In the genomic region with DNA sequence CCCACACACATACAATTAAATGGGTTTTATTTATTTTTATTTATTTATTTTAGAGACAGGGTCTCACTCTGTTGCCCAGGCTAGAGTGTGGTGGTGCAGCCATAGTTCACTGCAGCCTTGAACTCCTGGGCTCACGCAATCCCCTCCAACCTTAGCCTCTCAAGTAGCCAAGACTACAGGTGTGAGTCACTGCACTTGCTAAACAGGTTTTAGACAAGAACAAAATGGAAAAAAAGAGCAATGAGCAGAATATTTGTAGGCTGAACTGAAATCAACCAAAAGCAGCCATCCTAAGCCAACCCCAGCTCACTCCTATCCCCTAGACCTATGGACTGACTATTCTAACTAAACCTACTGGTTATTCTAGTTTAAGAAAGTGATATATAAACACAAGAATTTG, we compare ENCODE assay signal across 32 cellular contexts. TPM values are rescaled to one million over a fixed set of nuclear protein-coding genes. Genes with fewer than 3 reads are reported as not detected.
DNase-seq lines count a peak whose midpoint lies in the region; ATAC-seq and TF ChIP-seq lines count a peak whose summit lies in the region.
"Had no signal": no experiment of that assay in that cellular context is flagged by ENCODE, and none has a peak within 500 bp of the region (broad histone marks: within the 10 kb centered on the region; RNA-seq: fewer than 3 reads in every experiment).

No MANE protein-coding gene starts in this region.

- intact Hi-C loops in activated CD4-positive, alpha-beta T cell treated with anti-CD3 and anti-CD28 coated beads for 36 hours (cut with DNase I, micrococcal nuclease), result no loop called here
- intact Hi-C loops in mammary epithelial cell (cut with micrococcal nuclease) (loop anchor here (2.0 kb wide), 1 partner anchor 37 kb away; the partner anchor contains the start of genes ANKRD49 and MRE11), heart left ventricle (cut with DNase I) (no loop called here)

- no peaks in the 10 kb centered on the region for H3K27me3 Mint-ChIP-seq in activated CD4-positive, alpha-beta T cell treated with anti-CD3 and anti-CD28 coated beads for 36 hours
- H3K27me3 Mint-ChIP-seq in type B pancreatic cell, result no peaks in the 10 kb centered on the region
- H3K27me3 Mint-ChIP-seq: naive thymus-derived CD4-positive, alpha-beta T cell had no signal

- no peaks in the 10 kb centered on the region for H3K79me2 ChIP-seq in mammary epithelial cell (ENCODE audit: insufficient read depth, low read length)

- H3K27me3 ChIP-seq in mammary epithelial cell (ENCODE audit: insufficient read depth, low read length) (no peaks in the 10 kb centered on the region), heart left ventricle (no peaks in the 10 kb centered on the region)
- H3K27me3 ChIP-seq: brain microvascular endothelial cell, sigmoid colon, transverse colon had no signal

- H2AFZ ChIP-seq in mammary epithelial cell (ENCODE audit: low read depth, low read length), result no peak overlapping the region

- CTCF ChIA-PET in activated CD4-positive, alpha-beta T cell treated with anti-CD3 and anti-CD28 coated beads for 36 hours (lab: Charles Lee), result no interaction called here
- CTCF ChIA-PET in mammary epithelial cell (lab: Charles Lee; ENCODE audit: low non-redundant PET), result no interaction called here

- H3K9me3 ChIP-seq in mammary epithelial cell (replicated peaks; ENCODE audit: insufficient read depth, low read length) (no peaks in the 10 kb centered on the region), heart left ventricle (peaks cover 0 to 7% (median 0%) of the 10 kb centered on the region in 12 donors)
- H3K9me3 ChIP-seq: left ventricle myocardium inferior, prostate gland, sigmoid colon, transverse colon had no signal

- H3K36me3 Mint-ChIP-seq in activated CD4-positive, alpha-beta T cell treated with anti-CD3 and anti-CD28 coated beads for 36 hours (ENCODE audit: low read depth), result peaks cover 45% of the 10 kb centered on the region
- peaks cover 11% of the 10 kb centered on the region for H3K36me3 Mint-ChIP-seq in type B pancreatic cell

- no peak for TF ChIP-seq POLR2A in heart left ventricle (IDR thresholded peaks at IDR 0.05)

- H3K4me1 Mint-ChIP-seq in activated CD4-positive, alpha-beta T cell treated with anti-CD3 and anti-CD28 coated beads for 36 hours, result no peaks in the 10 kb centered on the region
- H3K4me1 Mint-ChIP-seq in type B pancreatic cell (ENCODE audit: unreplicated experiment), result no peaks in the 10 kb centered on the region

- no peak overlapping the region for H3K27ac ChIP-seq in mammary epithelial cell (ENCODE audit: insufficient read depth, low read depth, low read length)
- H3K27ac ChIP-seq in heart left ventricle, result no peak overlapping the region
- H3K27ac ChIP-seq: brain microvascular endothelial cell, C4-2B, left ventricle myocardium inferior, prostate gland, sigmoid colon, transverse colon had no signal

- H3K4me3 Mint-ChIP-seq in activated CD4-positive, alpha-beta T cell treated with anti-CD3 and anti-CD28 coated beads for 36 hours, result no peak overlapping the region
- H3K4me3 Mint-ChIP-seq in type B pancreatic cell, result peak overlapping the region; percentile 73
- H3K4me3 Mint-ChIP-seq: activated naive CD4-positive, alpha-beta T cell treated with anti-CD3 and anti-CD28 coated beads for 36 hours; immature natural killer cell; naive thymus-derived CD4-positive, alpha-beta T cell; T-helper 1 cell treated with Interleukin-12 subunit alpha and Interleukin-12 subunit beta and Interleukin-4 antibody, amounts not matched to agents 30 μg/mL and 1 μg/mL, for 36 hours had no signal

- TF ChIP-seq CTCF in mammary epithelial cell (conservative IDR thresholded peaks at IDR 0.05 in 1 of 2, IDR thresholded peaks at IDR 0.05 in 1 of 2; ENCODE audit: extremely low read depth in 1 of 2, insufficient read depth in 1 of 2, low read depth in 1 of 2, low read length in 2 of 2) (no peak), type B pancreatic cell (conservative IDR thresholded peaks at IDR 0.05) (no peak), heart left ventricle (IDR thresholded peaks at IDR 0.05) (no peak)

- dilution Hi-C loops in mammary epithelial cell (cut with HindIII; ENCODE audit: low sequenced_read_pairs), result no loop called here

- no peaks in the 10 kb centered on the region for H3K9me3 Mint-ChIP-seq in activated CD4-positive, alpha-beta T cell treated with anti-CD3 and anti-CD28 coated beads for 36 hours (ENCODE audit: low read depth)
- H3K9me3 Mint-ChIP-seq in type B pancreatic cell, result no peaks in the 10 kb centered on the region
- H3K9me3 Mint-ChIP-seq: activated naive CD4-positive, alpha-beta T cell treated with anti-CD3 and anti-CD28 coated beads for 36 hours; immature natural killer cell; T-helper 1 cell treated with Interleukin-12 subunit alpha and Interleukin-12 subunit beta and Interleukin-4 antibody, amounts not matched to agents 30 μg/mL and 1 μg/mL, for 36 hours had no signal

- H3K36me3 ChIP-seq in mammary epithelial cell (ENCODE audit: insufficient read depth, low read length), result peaks cover 6% of the 10 kb centered on the region
- peaks cover 0 to 61% (median 48%) of the 10 kb centered on the region in 9 donors for H3K36me3 ChIP-seq in heart left ventricle
- H3K36me3 ChIP-seq: brain microvascular endothelial cell, prostate gland had no signal

- no peak overlapping the region for H3K4me2 ChIP-seq in mammary epithelial cell (ENCODE audit: insufficient read depth, low read depth, low read length)

- H3K27ac Mint-ChIP-seq in activated CD4-positive, alpha-beta T cell treated with anti-CD3 and anti-CD28 coated beads for 36 hours, result no peak overlapping the region
- peak overlapping the region; percentile 74 for H3K27ac Mint-ChIP-seq in type B pancreatic cell
- H3K27ac Mint-ChIP-seq: activated naive CD4-positive, alpha-beta T cell treated with anti-CD3 and anti-CD28 coated beads for 36 hours; naive thymus-derived CD4-positive, alpha-beta T cell; T-helper 1 cell treated with Interleukin-12 subunit alpha and Interleukin-12 subunit beta and Interleukin-4 antibody, amounts not matched to agents 30 μg/mL and 1 μg/mL, for 36 hours had no signal

- no peak overlapping the region for H3K4me3 ChIP-seq in mammary epithelial cell (replicated peaks in 1 of 3; ENCODE audit: insufficient read depth in 1 of 3, low read depth in 2 of 3, low read length in 3 of 3)
- H3K4me3 ChIP-seq in heart left ventricle, result no peak overlapping the region
- H3K4me3 ChIP-seq: left ventricle myocardium inferior, prostate gland, sigmoid colon, transverse colon had no signal

- no peaks in the 10 kb centered on the region for H4K20me1 ChIP-seq in mammary epithelial cell (ENCODE audit: insufficient read depth, low read length)

- H3K9ac ChIP-seq in mammary epithelial cell (ENCODE audit: insufficient read depth, low read length), result no peak overlapping the region

- no TSS peak for BruUV-seq in mammary epithelial cell (replicated peaks; lab: Mats Ljungman, UMichigan)

- H3K4me1 ChIP-seq in mammary epithelial cell (ENCODE audit: insufficient read depth, low read length) (peaks cover 4% of the 10 kb centered on the region), heart left ventricle (no peaks in the 10 kb centered on the region)
- H3K4me1 ChIP-seq: left ventricle myocardium inferior, prostate gland, sigmoid colon, transverse colon had no signal

- in situ Hi-C loops in mammary epithelial cell (cut with MboI; ENCODE audit: low sequenced_read_pairs in 2 of 2), result no loop called here

- ATAC-seq in activated CD4-positive, alpha-beta T cell treated with anti-CD3 and anti-CD28 coated beads for 36 hours, result peak; percentile 23
- no peak for ATAC-seq in heart left ventricle
- ATAC-seq: naive thymus-derived CD4-positive, alpha-beta T cell; SK-N-SH treated with all-trans-retinoic acid at 6 μM for 48 hours had no signal

- POLR2A ChIA-PET in activated CD4-positive, alpha-beta T cell treated with anti-CD3 and anti-CD28 coated beads for 36 hours (lab: Charles Lee), result no interaction called here

- 73% methylated on average over 1 of the region's 1 CpG for WGBS in mammary epithelial cell (ENCODE audit: low coverage, missing lambda C conversion rate)
- 97 to 100% (median 100%) methylated on average over 1 of the region's 1 CpG for WGBS in heart left ventricle, 4 donors

- DNase-seq in activated CD4-positive, alpha-beta T cell treated with anti-CD3 and anti-CD28 coated beads for 36 hours, result no peak
- no peak for DNase-seq in activated CD4-positive, alpha-beta T cell treated with anti-CD3 and anti-CD28 coated beads for 4 hours
- DNase-seq in mammary epithelial cell, result peak; percentile 70
- peak; percentile 43 for DNase-seq in kidney tubule cell (ENCODE audit: low spot score)
- no peak for DNase-seq in type B pancreatic cell (ENCODE audit: extremely low spot score, unreplicated experiment)
- no peak for DNase-seq in SHP77 (lab: John Stamatoyannopoulos, UW)
- DNase-seq in NCI-H1694 treated with DMSO at 0.1 percent for 48 hours (lab: John Stamatoyannopoulos, UW), result no peak
- DNase-seq in heart left ventricle, result no peak
- DNase-seq: 8988T; activated CD4-positive, alpha-beta T cell treated with anti-CD3 and anti-CD28 coated beads, Interleukin-2, amount 50 U/mL, for 48 hours; activated CD8-positive, alpha-beta memory T cell treated with anti-CD3 and anti-CD28 coated beads, Interleukin-2, amount 50 U/mL, for 4 hours; activated naive CD4-positive, alpha-beta T cell treated with anti-CD3 and anti-CD28 coated beads for 36 hours; amniotic stem cell; brain microvascular endothelial cell; COR-L47; DND-41; hypothalamus; immature natural killer cell; IMR-90; left ventricle myocardium inferior; naive thymus-derived CD4-positive, alpha-beta T cell; NCI-H146; NCI-H2107; NCI-H510A; nucleus accumbens; sigmoid colon; stimulated activated CD4-positive, alpha-beta T cell treated with anti-CD3 and anti-CD28 coated beads, Interleukin-4, amount 100 ng/mL, for 1 hour; transverse colon had no signal

RNA-seq across cellular contexts. Expression of gene MRE11, which starts 37.8 kb away (rescaled TPM):
- 10 to 100 TPM; 36.8 to 51.3 TPM for total RNA-seq in activated CD4-positive, alpha-beta T cell treated with anti-CD3 and anti-CD28 coated beads for 36 hours
- total RNA-seq in mammary epithelial cell (10 to 100 TPM; 10.3 to 19.5 TPM), type B pancreatic cell (ENCODE audit: low replicate concordance) (22.6 and 37.6 TPM in 2 replicates), heart left ventricle (10 to 100 TPM in 2 of 9 donors, 1 to 10 TPM in 7; 4.2 to 12.3 (median 8.4) TPM)
- polyA plus RNA-seq in mammary epithelial cell (5.8 TPM), heart left ventricle (1 to 10 TPM; 1.9 to 6.3 TPM)
- 4.8 TPM for polyA minus RNA-seq in mammary epithelial cell

RNA-seq across cellular contexts. Expression of gene ANKRD49, which starts 37.9 kb away (rescaled TPM):
- total RNA-seq in activated CD4-positive, alpha-beta T cell treated with anti-CD3 and anti-CD28 coated beads for 36 hours, result 10 to 100 TPM; 20.8 to 22.4 TPM
- total RNA-seq in mammary epithelial cell (10 to 100 TPM in 1 of 2 donors, 1 to 10 TPM in 1; 9.4 to 13.8 TPM), type B pancreatic cell (ENCODE audit: low replicate concordance) (15.0 and 21.7 TPM in 2 replicates), heart left ventricle (1 to 10 TPM; 3.5 to 6.9 (median 5.7) TPM)
- polyA plus RNA-seq in mammary epithelial cell (6.2 TPM), heart left ventricle (10 to 100 TPM in 1 of 2 donors, 1 to 10 TPM in 1; 5.6 to 10.5 TPM)
- polyA minus RNA-seq in mammary epithelial cell, result 4.4 TPM

RNA-seq across cellular contexts. Expression of gene GPR83, which starts 54.6 kb away (rescaled TPM):
- under 1 TPM; 0.07 to 0.12 TPM for total RNA-seq in activated CD4-positive, alpha-beta T cell treated with anti-CD3 and anti-CD28 coated beads for 36 hours
- total RNA-seq in mammary epithelial cell (under 1 TPM in 1 of 2 donors, not detected in 1; under 0.01 TPM), type B pancreatic cell (ENCODE audit: low replicate concordance) (0.36 and 0.43 TPM in 2 replicates), heart left ventricle (under 1 TPM in 7 of 9 donors, not detected in 2; 0.05 to 0.44 (median 0.19) TPM)
- polyA plus RNA-seq in mammary epithelial cell (0.03 TPM), heart left ventricle (under 1 TPM; 0.04 TPM)
- not detected for polyA minus RNA-seq in mammary epithelial cell
- total RNA-seq: activated naive CD4-positive, alpha-beta T cell treated with anti-CD3 and anti-CD28 coated beads for 36 hours; prostate gland had no signal

RNA-seq across cellular contexts. Expression of gene C11orf97, which starts 56.4 kb away (rescaled TPM):
- not detected for total RNA-seq in activated CD4-positive, alpha-beta T cell treated with anti-CD3 and anti-CD28 coated beads for 36 hours
- total RNA-seq in mammary epithelial cell, result not detected
- polyA plus RNA-seq in mammary epithelial cell, result not detected
- polyA minus RNA-seq in mammary epithelial cell, result not detected
- total RNA-seq in type B pancreatic cell (ENCODE audit: low replicate concordance), result not detected in 2 replicates
- total RNA-seq in heart left ventricle, result not detected
- not detected for polyA plus RNA-seq in heart left ventricle
- total RNA-seq: activated naive CD4-positive, alpha-beta T cell treated with anti-CD3 and anti-CD28 coated beads for 36 hours; IMR-90; left ventricle myocardium inferior; naive thymus-derived CD4-positive, alpha-beta T cell; prostate gland; sigmoid colon; transverse colon had no signal
- polyA plus RNA-seq: immature natural killer cell; IMR-90; naive thymus-derived CD4-positive, alpha-beta T cell; sigmoid colon had no signal

Comparison
In these comparisons a context has a peak if more than half of its experiments do, and no peak if none do; other contexts are left out.
1. DNase-seq: peak in mammary epithelial cell (single experiment) and kidney tubule cell (single experiment); none in activated CD4-positive, alpha-beta T cell treated with anti-CD3 and anti-CD28 coated beads for 36 hours (single experiment), activated CD4-positive, alpha-beta T cell treated with anti-CD3 and anti-CD28 coated beads for 4 hours (0 of 2), type B pancreatic cell (single experiment), SHP77 (0 of 2), NCI-H1694 treated with DMSO at 0.1 percent for 48 hours (single experiment) and heart left ventricle (0 of 5).